Comparison of ENCODE assay signal across 1 cellular context in genomic region chrX:154123241-154124219, GRCh38.
TF ChIP-seq lines count a peak whose summit lies in the region.

No MANE protein-coding gene starts in this region.

TF ChIP-seq in K562, 482 proteins besides CTCF, POLR2A, EP300 and RAD21 (continued from another document and continues in another):
- TF ChIP-seq, protein P1, sequence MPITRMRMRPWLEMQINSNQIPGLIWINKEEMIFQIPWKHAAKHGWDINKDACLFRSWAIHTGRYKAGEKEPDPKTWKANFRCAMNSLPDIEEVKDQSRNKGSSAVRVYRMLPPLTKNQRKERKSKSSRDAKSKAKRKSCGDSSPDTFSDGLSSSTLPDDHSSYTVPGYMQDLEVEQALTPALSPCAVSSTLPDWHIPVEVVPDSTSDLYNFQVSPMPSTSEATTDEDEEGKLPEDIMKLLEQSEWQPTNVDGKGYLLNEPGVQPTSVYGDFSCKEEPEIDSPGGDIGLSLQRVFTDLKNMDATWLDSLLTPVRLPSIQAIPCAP (CRISPR knock-in tag; IDR thresholded peaks at IDR 0.05; ENCODE audit: borderline replicate concordance) = no peak
- no peak for TF ChIP-seq MED1 (CRISPR knock-in tag; IDR thresholded peaks at IDR 0.05; ENCODE audit: borderline replicate concordance)
- TF ChIP-seq, protein P2, sequence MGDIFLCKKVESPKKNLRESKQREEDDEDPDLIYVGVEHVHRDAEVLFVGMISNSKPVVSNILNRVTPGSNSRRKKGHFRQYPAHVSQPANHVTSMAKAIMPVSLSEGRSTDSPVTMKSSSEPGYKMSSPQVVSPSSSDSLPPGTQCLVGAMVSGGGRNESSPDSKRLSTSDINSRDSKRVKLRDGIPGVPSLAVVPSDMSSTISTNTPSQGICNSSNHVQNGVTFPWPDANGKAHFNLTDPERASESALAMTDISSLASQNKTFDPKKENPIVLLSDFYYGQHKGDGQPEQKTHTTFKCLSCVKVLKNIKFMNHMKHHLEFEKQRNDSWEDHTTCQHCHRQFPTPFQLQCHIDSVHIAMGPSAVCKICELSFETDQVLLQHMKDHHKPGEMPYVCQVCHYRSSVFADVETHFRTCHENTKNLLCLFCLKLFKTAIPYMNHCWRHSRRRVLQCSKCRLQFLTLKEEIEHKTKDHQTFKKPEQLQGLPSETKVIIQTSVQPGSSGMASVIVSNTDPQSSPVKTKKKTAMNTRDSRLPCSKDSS (IDR thresholded peaks at IDR 0.05; ENCODE audit: low read depth, partially characterized antibody) = no peak
- TF ChIP-seq ZKSCAN3 (CRISPR knock-in tag; IDR thresholded peaks at IDR 0.05) = no peak
- no peak for TF ChIP-seq LARP7 (IDR thresholded peaks at IDR 0.05)
- no peak for TF ChIP-seq ZNF398 (CRISPR knock-in tag; IDR thresholded peaks at IDR 0.05)
- TF ChIP-seq, protein P3, sequence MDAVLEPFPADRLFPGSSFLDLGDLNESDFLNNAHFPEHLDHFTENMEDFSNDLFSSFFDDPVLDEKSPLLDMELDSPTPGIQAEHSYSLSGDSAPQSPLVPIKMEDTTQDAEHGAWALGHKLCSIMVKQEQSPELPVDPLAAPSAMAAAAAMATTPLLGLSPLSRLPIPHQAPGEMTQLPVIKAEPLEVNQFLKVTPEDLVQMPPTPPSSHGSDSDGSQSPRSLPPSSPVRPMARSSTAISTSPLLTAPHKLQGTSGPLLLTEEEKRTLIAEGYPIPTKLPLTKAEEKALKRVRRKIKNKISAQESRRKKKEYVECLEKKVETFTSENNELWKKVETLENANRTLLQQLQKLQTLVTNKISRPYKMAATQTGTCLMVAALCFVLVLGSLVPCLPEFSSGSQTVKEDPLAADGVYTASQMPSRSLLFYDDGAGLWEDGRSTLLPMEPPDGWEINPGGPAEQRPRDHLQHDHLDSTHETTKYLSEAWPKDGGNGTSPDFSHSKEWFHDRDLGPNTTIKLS (IDR thresholded peaks at IDR 0.05; ENCODE audit: borderline replicate concordance, low read depth) = no peak
- TF ChIP-seq BHLHE40 (IDR thresholded peaks at IDR 0.05; ENCODE audit: low read length) = 0 out of 2 replicates have a peak, but pooled peaks have one; percentile 50
- TF ChIP-seq ATF1 (CRISPR knock-in tag; IDR thresholded peaks at IDR 0.05) = no peak
- peak; percentile 61 for TF ChIP-seq ATF1 (tag; IDR thresholded peaks at IDR 0.05)
- no peak for TF ChIP-seq MEF2A (IDR thresholded peaks at IDR 0.05; ENCODE audit: control insufficient read depth, low read depth, low read length)
- TF ChIP-seq, protein P4, sequence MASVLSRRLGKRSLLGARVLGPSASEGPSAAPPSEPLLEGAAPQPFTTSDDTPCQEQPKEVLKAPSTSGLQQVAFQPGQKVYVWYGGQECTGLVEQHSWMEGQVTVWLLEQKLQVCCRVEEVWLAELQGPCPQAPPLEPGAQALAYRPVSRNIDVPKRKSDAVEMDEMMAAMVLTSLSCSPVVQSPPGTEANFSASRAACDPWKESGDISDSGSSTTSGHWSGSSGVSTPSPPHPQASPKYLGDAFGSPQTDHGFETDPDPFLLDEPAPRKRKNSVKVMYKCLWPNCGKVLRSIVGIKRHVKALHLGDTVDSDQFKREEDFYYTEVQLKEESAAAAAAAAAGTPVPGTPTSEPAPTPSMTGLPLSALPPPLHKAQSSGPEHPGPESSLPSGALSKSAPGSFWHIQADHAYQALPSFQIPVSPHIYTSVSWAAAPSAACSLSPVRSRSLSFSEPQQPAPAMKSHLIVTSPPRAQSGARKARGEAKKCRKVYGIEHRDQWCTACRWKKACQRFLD (CRISPR knock-in tag; IDR thresholded peaks at IDR 0.05) = peak; percentile 56; the same call in 1 of the 2 replicates
- peak; percentile 90 for TF ChIP-seq NCOR1 (IDR thresholded peaks at IDR 0.05)
- TF ChIP-seq, protein P5, sequence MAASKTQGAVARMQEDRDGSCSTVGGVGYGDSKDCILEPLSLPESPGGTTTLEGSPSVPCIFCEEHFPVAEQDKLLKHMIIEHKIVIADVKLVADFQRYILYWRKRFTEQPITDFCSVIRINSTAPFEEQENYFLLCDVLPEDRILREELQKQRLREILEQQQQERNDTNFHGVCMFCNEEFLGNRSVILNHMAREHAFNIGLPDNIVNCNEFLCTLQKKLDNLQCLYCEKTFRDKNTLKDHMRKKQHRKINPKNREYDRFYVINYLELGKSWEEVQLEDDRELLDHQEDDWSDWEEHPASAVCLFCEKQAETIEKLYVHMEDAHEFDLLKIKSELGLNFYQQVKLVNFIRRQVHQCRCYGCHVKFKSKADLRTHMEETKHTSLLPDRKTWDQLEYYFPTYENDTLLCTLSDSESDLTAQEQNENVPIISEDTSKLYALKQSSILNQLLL (CRISPR knock-in tag; IDR thresholded peaks at IDR 0.05; ENCODE audit: borderline replicate concordance) = no peak
- no peak for TF ChIP-seq PCBP1 (IDR thresholded peaks at IDR 0.05; ENCODE audit: low read depth, low read length, poor library complexity, severe bottlenecking)
- no peak for TF ChIP-seq RBM34 (IDR thresholded peaks at IDR 0.05; ENCODE audit: borderline replicate concordance, insufficient read depth, low read length)
- TF ChIP-seq GATA2 (CRISPR knock-in tag; IDR thresholded peaks at IDR 0.05) = peak; percentile 91
- no peak for TF ChIP-seq FOS (IDR thresholded peaks at IDR 0.05; ENCODE audit: extremely low read depth, insufficient read length)
- TF ChIP-seq NRF1 (conservative IDR thresholded peaks at IDR 0.05 in 1 of 2, IDR thresholded peaks at IDR 0.05 in 1 of 2) = peak; percentile 34 to 55; a peak in 3 of 4 replicates
- TF ChIP-seq ZBTB12 (CRISPR knock-in tag; IDR thresholded peaks at IDR 0.05) = no peak
- no peak for TF ChIP-seq SAFB (IDR thresholded peaks at IDR 0.05; ENCODE audit: borderline replicate concordance, low read depth, low read length)
- no peak for TF ChIP-seq POU5F1 (IDR thresholded peaks at IDR 0.05; ENCODE audit: borderline replicate concordance, low read depth, low read length, partially characterized antibody)
- no peak for TF ChIP-seq ZNF764 (CRISPR knock-in tag; IDR thresholded peaks at IDR 0.05; ENCODE audit: low read depth)
- no peak for TF ChIP-seq CUX1 (CRISPR knock-in tag; IDR thresholded peaks at IDR 0.05)
- no peak for TF ChIP-seq GMEB1 (CRISPR knock-in tag; IDR thresholded peaks at IDR 0.05)
- no peak for TF ChIP-seq MYBL2 (IDR thresholded peaks at IDR 0.05; ENCODE audit: low read depth)
- TF ChIP-seq MYBL2 (CRISPR knock-in tag; IDR thresholded peaks at IDR 0.05; ENCODE audit: borderline replicate concordance) = no peak
- TF ChIP-seq ZBTB5 (IDR thresholded peaks at IDR 0.05) = no peak
- TF ChIP-seq FOXP4 (CRISPR knock-in tag; IDR thresholded peaks at IDR 0.05; ENCODE audit: borderline replicate concordance) = no peak
- no peak for TF ChIP-seq CHD2 (IDR thresholded peaks at IDR 0.05; ENCODE audit: low read depth, low read length)
- no peak for TF ChIP-seq DIDO1 (tag; IDR thresholded peaks at IDR 0.05; ENCODE audit: low read depth)
- no peak for TF ChIP-seq ZNF431 (CRISPR knock-in tag; IDR thresholded peaks at IDR 0.05)
- TF ChIP-seq ADNP (tag; IDR thresholded peaks at IDR 0.05) = peak; percentile 54
- no peak for TF ChIP-seq NR2C2 (CRISPR knock-in tag; IDR thresholded peaks at IDR 0.05)
- TF ChIP-seq NR2C2 (tag; IDR thresholded peaks at IDR 0.05) = peak; percentile 74
- no peak for TF ChIP-seq NELFE (IDR thresholded peaks at IDR 0.05; ENCODE audit: insufficient read depth, insufficient read length)
- TF ChIP-seq BDP1 (IDR thresholded peaks at IDR 0.05; ENCODE audit: insufficient read depth, insufficient read length) = no peak
- no peak for TF ChIP-seq BACH1 (tag; IDR thresholded peaks at IDR 0.05)
- TF ChIP-seq EHMT2 (IDR thresholded peaks at IDR 0.05) = no peak
- no peak for TF ChIP-seq KDM4B (IDR thresholded peaks at IDR 0.05; ENCODE audit: borderline replicate concordance in 2 of 2, low read depth in 1 of 2)
